In genomic region chr7:100735730-100736129, GRCh38 we compare ENCODE assay signal across 9 cellular contexts. TPM values are rescaled to one million over a fixed set of nuclear protein-coding genes. Genes with fewer than 3 reads are reported as not detected.
"Had no signal": no experiment of that assay in that cellular context is flagged by ENCODE, and none has a peak within 500 bp of the region (broad histone marks: within the 10 kb centered on the region; RNA-seq: fewer than 3 reads in every experiment).

No MANE protein-coding gene starts in this region.

- H3K4me3 ChIP-seq: GM12878 had no signal

- ATAC-seq: GM12878 had no signal

- DNase-seq: GDM1, GF-D8 had no signal

- FAIRE-seq: G401.6, GM12878, GM12891, GM12892, GM18507, GM19239 had no signal

RNA-seq across cellular contexts. Expression of gene ZAN, which starts 2.3 kb away (rescaled TPM):
- total RNA-seq: G401, GM12878 had no signal
- polyA plus RNA-seq: GM12878 had no signal

RNA-seq across cellular contexts. Expression of gene EPO, which starts 15.5 kb away (rescaled TPM):
- total RNA-seq: G401, GM12878 had no signal
